Comparison of ENCODE assay signal across 18 cellular contexts in the genomic region with DNA sequence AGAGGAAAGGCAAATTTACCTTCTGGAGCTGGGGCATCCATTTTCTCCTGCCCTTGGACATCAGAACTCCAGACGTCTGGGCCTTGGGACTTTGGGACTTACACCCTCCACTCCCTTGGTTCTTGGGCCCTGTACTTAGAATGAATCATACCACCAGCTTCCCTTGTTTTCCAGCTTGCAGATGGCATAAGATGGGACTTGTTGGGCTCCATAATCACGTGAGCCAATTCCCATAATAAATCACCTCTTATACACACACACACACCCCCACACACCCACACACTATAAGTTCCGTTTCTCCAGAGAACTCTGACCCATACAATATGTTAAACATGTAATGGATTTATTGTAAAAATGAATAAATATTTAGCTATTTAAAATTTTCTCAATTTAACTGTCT.
DNase-seq lines count a peak whose midpoint lies in the region; ATAC-seq, FAIRE-seq and TF ChIP-seq lines count a peak whose summit lies in the region.
"Had no signal": no experiment of that assay in that cellular context is flagged by ENCODE, and none has a peak within 500 bp of the region (broad histone marks: within the 10 kb centered on the region; RNA-seq: fewer than 3 reads in every experiment).

No MANE protein-coding gene starts in this region.

- H2AFZ ChIP-seq in PC-9: no peak overlapping the region

- H3F3A ChIP-seq in PC-9 (ENCODE audit: insufficient read depth, low read depth): peaks cover 14% of the 10 kb centered on the region

- TF ChIP-seq CTCF in lower lobe of right lung (IDR thresholded peaks at IDR 0.05) (no peak), PC-9 (conservative IDR thresholded peaks at IDR 0.05) (no peak)

- H3K27me3 ChIP-seq in lower lobe of right lung (ENCODE audit: low read depth) (no peaks in the 10 kb centered on the region), small intestine (ENCODE audit: control insufficient read depth in 2 of 2, insufficient read depth in 2 of 2, low read length in 2 of 2) (no peaks in the 10 kb centered on the region), PC-9 (ENCODE audit: insufficient read depth, low read depth) (no peaks in the 10 kb centered on the region)

- H4K20me1 ChIP-seq in PC-9 (ENCODE audit: insufficient read depth): no peaks in the 10 kb centered on the region

- no peaks in the 10 kb centered on the region for H3K79me2 ChIP-seq in PC-9 (ENCODE audit: low read depth)

- no TSS peak for BruUV-seq in PC-9 (replicated peaks; lab: Mats Ljungman, UMichigan)

- intact Hi-C loops in lower lobe of right lung (cut with DNase I) (no loop called here), PC-9 (cut with micrococcal nuclease; ENCODE audit: unreplicated experiment) (no loop called here)

- DNase-seq in lower lobe of right lung (no peak), small intestine (peak; percentile 32), PC-9 (no peak), hippocampal formation (lab: John Stamatoyannopoulos, UW) (no peak)
- no peak for DNase-seq in activated CD8-positive, alpha-beta memory T cell treated with anti-CD3 and anti-CD28 coated beads for 24 hours
- DNase-seq: C1 segment of cervical spinal cord; Calu3; CD4-positive, alpha-beta memory T cell; COR-L47; DMS153; DND-41; GOT3; HFFc6 had no signal

- H3K4me1 ChIP-seq in lower lobe of right lung: no peaks in the 10 kb centered on the region
- peaks cover 0 to 2% of the 10 kb centered on the region in 2 donors for H3K4me1 ChIP-seq in small intestine (ENCODE audit: control insufficient read depth in 2 of 2, insufficient read depth in 1 of 2, low read depth in 1 of 2, low read length in 1 of 2)
- peaks cover 19% of the 10 kb centered on the region for H3K4me1 ChIP-seq in PC-9 (replicated peaks; ENCODE audit: insufficient read depth)
- H3K4me1 ChIP-seq: HAP-1 had no signal

- ATAC-seq in esophagus mucosa: peak; percentile 27
- no peak for ATAC-seq in lower lobe of right lung

- no peak overlapping the region for H3K4me2 ChIP-seq in PC-9

- CTCF ChIA-PET in PC-9 (lab: Charles Lee): interaction anchor here (0.6 kb wide), 1 partner anchor 17 kb away, joined by 4 read pairs; no protein-coding TSS in a partner anchor

- peak overlapping the region; percentile 27 for H3K4me3 ChIP-seq in lower lobe of right lung
- no peak overlapping the region for H3K4me3 ChIP-seq in small intestine (ENCODE audit: low read depth in 1 of 2, low read length in 2 of 2)
- H3K4me3 ChIP-seq in PC-9: no peak overlapping the region
- H3K4me3 ChIP-seq: HAP-1 had no signal

- no peaks in the 10 kb centered on the region for H3K9me2 ChIP-seq in PC-9 (ENCODE audit: insufficient read depth)

- 13 to 40% (median 18%) methylated on average over 3 of the region's 3 CpGs for WGBS in small intestine, 3 donors

- no peak for FAIRE-seq in small intestine (lab: Jason Lieb, UNC)
- FAIRE-seq: G401.6, GM12892, H54 had no signal

- no peak overlapping the region for H3K27ac ChIP-seq in lower lobe of right lung
- no peak overlapping the region for H3K27ac ChIP-seq in small intestine (ENCODE audit: low read depth in 1 of 2, low read length in 1 of 2)
- H3K27ac ChIP-seq in PC-9: no peak overlapping the region

- H3K9me3 ChIP-seq in lower lobe of right lung (no peaks in the 10 kb centered on the region), small intestine (ENCODE audit: control insufficient read depth, low read depth) (no peaks in the 10 kb centered on the region), PC-9 (ENCODE audit: insufficient read depth, low read depth) (peaks cover 32% of the 10 kb centered on the region)
- H3K9me3 ChIP-seq: HAP-1 had no signal

- H3K36me3 ChIP-seq in lower lobe of right lung (no peaks in the 10 kb centered on the region), small intestine (ENCODE audit: control insufficient read depth in 2 of 2, insufficient read depth in 2 of 2, low read length in 2 of 2) (no peaks in the 10 kb centered on the region), PC-9 (ENCODE audit: low read depth) (no peaks in the 10 kb centered on the region)
- H3K36me3 ChIP-seq: HAP-1 had no signal

- POLR2A ChIA-PET in PC-9 (lab: Charles Lee; ENCODE audit: unreplicated experiment): no interaction called here
